In the genomic region with DNA sequence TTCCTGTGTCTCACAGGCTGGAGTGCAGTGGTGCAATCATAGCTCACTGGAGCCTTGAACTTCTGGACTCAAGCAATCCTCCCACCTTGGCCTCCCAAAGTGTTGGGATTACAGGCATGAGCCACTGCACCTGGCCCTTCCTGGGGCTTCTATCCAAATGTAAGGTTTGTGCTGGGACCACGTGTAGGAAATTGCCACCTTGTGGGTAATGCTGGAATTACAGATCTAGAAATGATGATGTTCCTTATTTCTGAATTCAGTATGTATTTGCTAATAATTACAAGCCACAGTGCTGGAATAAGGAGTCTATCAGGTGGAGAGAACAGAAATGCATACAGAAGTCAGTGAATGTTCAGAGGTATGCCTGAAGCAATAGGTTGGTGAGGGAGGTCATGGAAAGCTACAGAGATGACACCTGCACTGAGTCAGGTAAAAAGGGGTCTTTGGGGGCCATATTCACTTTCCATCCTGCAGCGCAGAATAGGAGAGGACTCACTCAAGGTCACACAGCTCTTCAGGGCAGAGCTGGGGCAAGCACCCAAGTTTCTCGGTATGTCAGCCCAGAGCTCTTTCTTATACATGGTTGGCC, we compare ENCODE assay signal across 8 cellular contexts. TPM values are rescaled to one million over a fixed set of nuclear protein-coding genes. Genes with fewer than 3 reads are reported as not detected.
DNase-seq lines count a peak whose midpoint lies in the region; ATAC-seq and TF ChIP-seq lines count a peak whose summit lies in the region.

No MANE protein-coding gene starts in this region.

- no peaks in the 10 kb centered on the region for H3K9me3 ChIP-seq in mucosa of descending colon

- H3K4me3 ChIP-seq in GM12864 (ENCODE audit: low read depth, low read length) (no peak overlapping the region), mucosa of descending colon (no peak overlapping the region)

- H3K36me3 ChIP-seq in mucosa of descending colon (ENCODE audit: low read depth) = no peaks in the 10 kb centered on the region

- intact Hi-C loops in mucosa of descending colon (cut with DNase I, micrococcal nuclease) = no loop called here

- peak; percentile 54 for DNase-seq in AG08395 (ENCODE audit: low spot score)
- no peak for DNase-seq in GM12864 (ENCODE audit: low read depth)
- DNase-seq in NCI-H460 (ENCODE audit: extremely low read depth, low read depth) = peak; percentile 30
- DNase-seq in cerebellar cortex (ENCODE audit: low spot score) = peak; percentile 62
- DNase-seq in mucosa of descending colon = peak in 1 of 3 donors; percentile 28
- no peak for DNase-seq in NOMO-1 treated with DMSO at 0.1 percent for 48 hours (lab: John Stamatoyannopoulos, UW; ENCODE audit: unreplicated experiment)
- DNase-seq in stimulated activated CD4-positive, alpha-beta T cell treated with anti-CD3 and anti-CD28 coated beads, Interleukin-2, amount 100 ng/mL, for 24 hours = no peak

- peaks cover 4% of the 10 kb centered on the region for H3K4me1 ChIP-seq in mucosa of descending colon (ENCODE audit: low read depth)

- TF ChIP-seq CTCF in GM12864 (IDR thresholded peaks at IDR 0.05; ENCODE audit: low read depth, low read length, missing control alignments) (peak; percentile 49), mucosa of descending colon (IDR thresholded peaks at IDR 0.05) (peak; percentile 29)

- ATAC-seq in mucosa of descending colon (peak; percentile 46), HG02981 (IDR thresholded peaks at IDR 0.05; ENCODE audit: unreplicated experiment) (no peak)

RNA-seq across cellular contexts. Expression of gene IGFBPL1, which starts 8.8 kb away (rescaled TPM):
- total RNA-seq in NCI-H460 (2014; rRNA removed; shearing (Covaris generic)) = 2.1 and 4.1 TPM in 2 replicates
- polyA plus RNA-seq in NCI-H460 (2014; cell fraction: nucleus; rRNA removed) = 9.6 TPM in 2 replicates
- under 1 TPM in 2 of 3 donors, not detected in 1; 0.38 to 0.63 TPM for total RNA-seq in mucosa of descending colon

RNA-seq across cellular contexts. Expression of gene ALDH1B1, which starts 40.5 kb away (rescaled TPM):
- total RNA-seq in NCI-H460 (2014; rRNA removed; shearing (Covaris generic)) = 21.3 and 22.6 TPM in 2 replicates
- polyA plus RNA-seq in NCI-H460 (2014; cell fraction: nucleus; rRNA removed) = 17.6 and 18.5 TPM in 2 replicates
- total RNA-seq in mucosa of descending colon = 10 to 100 TPM; 39.5 to 58.1 (median 52.5) TPM

Comparison
In these comparisons a context has a peak if more than half of its experiments do, and no peak if none do; other contexts are left out.
1. DNase-seq: peak in AG08395 (single experiment), NCI-H460 (single experiment) and cerebellar cortex (single experiment); none in GM12864 (single experiment), NOMO-1 treated with DMSO at 0.1 percent for 48 hours (single experiment) and stimulated activated CD4-positive, alpha-beta T cell treated with anti-CD3 and anti-CD28 coated beads, Interleukin-2, amount 100 ng/mL, for 24 hours (0 of 2).